Comparison of ENCODE assay signal across 9 cellular contexts in the genomic region with DNA sequence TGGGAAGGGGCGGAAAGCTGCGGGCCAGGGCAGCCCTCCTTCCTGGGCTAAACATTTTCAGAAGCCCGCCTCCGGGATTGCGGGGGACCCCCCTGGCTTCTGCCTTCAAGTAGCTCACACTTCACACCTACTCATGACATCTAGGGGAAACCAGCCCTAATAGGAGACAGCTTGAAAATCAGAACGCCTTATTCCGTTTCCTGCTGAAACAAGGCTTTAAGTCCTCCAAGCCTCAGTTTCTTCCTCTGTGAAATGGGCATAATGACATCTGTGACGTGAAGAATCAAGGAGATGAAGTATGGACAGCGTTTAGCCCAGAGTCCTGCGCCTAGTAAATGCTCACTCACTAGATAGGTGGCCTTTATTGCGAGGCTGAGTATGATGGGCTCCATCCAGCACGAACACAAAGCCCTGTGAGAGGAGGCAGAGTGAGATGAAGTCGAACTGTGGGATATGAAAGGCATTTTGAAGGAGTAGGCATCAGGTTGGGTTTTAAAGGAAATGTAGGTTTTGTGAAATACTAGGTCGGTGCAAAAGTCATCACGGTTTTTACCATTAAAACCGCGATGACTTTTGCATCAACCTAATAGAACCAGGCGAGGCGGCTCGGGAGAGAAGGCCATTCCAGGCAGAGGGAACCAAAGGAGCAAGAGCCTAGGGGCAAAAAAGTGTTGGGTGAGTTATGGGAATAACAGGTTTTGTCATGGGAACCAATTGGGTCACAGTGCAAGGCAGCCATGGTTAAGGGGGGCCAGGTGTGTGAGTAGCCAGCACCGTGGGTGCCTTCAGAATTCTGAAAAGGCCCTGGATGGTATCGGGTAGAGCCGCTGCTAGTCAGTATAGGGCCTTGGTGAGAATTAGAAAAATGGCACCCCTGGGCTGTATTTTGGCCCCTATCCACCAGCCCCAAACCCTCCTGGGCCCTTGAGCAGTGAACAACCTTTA. TPM values are rescaled to one million over a fixed set of nuclear protein-coding genes. Genes with fewer than 3 reads are reported as not detected.
DNase-seq lines count a peak whose midpoint lies in the region; ATAC-seq and TF ChIP-seq lines count a peak whose summit lies in the region.
"Had no signal": no experiment of that assay in that cellular context is flagged by ENCODE, and none has a peak within 500 bp of the region (broad histone marks: within the 10 kb centered on the region; RNA-seq: fewer than 3 reads in every experiment).

No MANE protein-coding gene starts in this region.

- H3K18ac ChIP-seq in mesenchymal stem cell (ENCODE audit: low read depth in 1 of 2, low read length in 2 of 2): peak overlapping the region; percentile 88 to 96

- no peak overlapping the region for H3K23ac ChIP-seq in mesenchymal stem cell (ENCODE audit: low read length in 2 of 2)

- peak overlapping the region; percentile 1 for H2AK5ac ChIP-seq in mesenchymal stem cell (ENCODE audit: low read length, severe bottlenecking)

- peaks cover 8% of the 10 kb centered on the region for H3K79me1 ChIP-seq in mesenchymal stem cell (replicated peaks; ENCODE audit: low read length, poor library complexity, severe bottlenecking)

- 73% methylated on average over 21 of the region's 23 CpGs for WGBS in mesenchymal stem cell
- 68 to 70% methylated on average over 23 of the region's 23 CpGs for WGBS in aorta, 2 donors

- peak overlapping the region; percentile 96 for H2BK5ac ChIP-seq in mesenchymal stem cell (ENCODE audit: low read depth, low read length, poor library complexity, severe bottlenecking)

- H3K27ac ChIP-seq in right atrium auricular region (peak overlapping the region; percentile 92 to 95), mesenchymal stem cell (ENCODE audit: low read length, poor library complexity, severe bottlenecking) (peak overlapping the region; percentile 63), aorta (ENCODE audit: low read depth in 1 of 2, low read length in 2 of 2) (peak overlapping the region in 1 of 2 donors; percentile 46)

- H4K8ac ChIP-seq in mesenchymal stem cell (ENCODE audit: low read length): peak overlapping the region; percentile 98

- DNase-seq in right atrium auricular region (ENCODE audit: low spot score) (no peak), cardiac septum (ENCODE audit: low spot score) (no peak), astrocyte of the spinal cord (ENCODE audit: low read depth, low spot score) (no peak), mesenchymal stem cell (no peak), aorta (no peak), NCI-H1436 (lab: John Stamatoyannopoulos, UW) (no peak), 8988T (no peak)

- H3K27me3 ChIP-seq in right atrium auricular region (no peaks in the 10 kb centered on the region), mesenchymal stem cell (ENCODE audit: control insufficient read depth in 1 of 2, insufficient read depth in 1 of 2, low read length in 2 of 2) (no peaks in the 10 kb centered on the region), aorta (ENCODE audit: control insufficient read depth in 1 of 2, insufficient read depth in 2 of 2, low read length in 1 of 2) (no peaks in the 10 kb centered on the region)

- ATAC-seq in aorta (ENCODE audit: low FRiP score): no peak
- ATAC-seq in HG03108 (IDR thresholded peaks at IDR 0.05; ENCODE audit: unreplicated experiment): no peak

- peak overlapping the region; percentile 99 for H3K9ac ChIP-seq in mesenchymal stem cell (ENCODE audit: low read length)

- peak overlapping the region in 1 of 2 experiments; percentile 64 for H2BK12ac ChIP-seq in mesenchymal stem cell (ENCODE audit: low read length in 2 of 2)

- H3K4me2 ChIP-seq in mesenchymal stem cell (ENCODE audit: low read length, poor library complexity, severe bottlenecking): peak overlapping the region; percentile 87

- H3K36me3 ChIP-seq in right atrium auricular region (no peaks in the 10 kb centered on the region), mesenchymal stem cell (ENCODE audit: control insufficient read depth in 1 of 2, insufficient read depth in 2 of 2, low read depth in 1 of 2, low read length in 2 of 2) (no peaks in the 10 kb centered on the region), aorta (ENCODE audit: control insufficient read depth in 1 of 2, insufficient read depth in 2 of 2, low read length in 1 of 2) (no peaks in the 10 kb centered on the region)

- peak overlapping the region in 1 of 2 experiments; percentile 100 for H3K4ac ChIP-seq in mesenchymal stem cell (ENCODE audit: low read depth in 1 of 2, low read length in 2 of 2)

- H3K4me1 ChIP-seq in right atrium auricular region (peaks cover 0 to 32% of the 10 kb centered on the region in 2 donors), mesenchymal stem cell (ENCODE audit: control insufficient read depth, insufficient read depth, low read depth, low read length) (peaks cover 11% of the 10 kb centered on the region), aorta (ENCODE audit: control insufficient read depth in 1 of 2, insufficient read depth in 2 of 2, low read length in 2 of 2) (no peaks in the 10 kb centered on the region)

- no peak for TF ChIP-seq CTCF in right atrium auricular region (IDR thresholded peaks at IDR 0.05)
- TF ChIP-seq CTCF in astrocyte of the spinal cord (IDR thresholded peaks at IDR 0.05; ENCODE audit: low read depth, low read length): no peak

- in situ Hi-C loops in astrocyte of the spinal cord (cut with HindIII; ENCODE audit: low sequenced_read_pairs): no loop called here

- H3K9me3 ChIP-seq in right atrium auricular region (no peaks in the 10 kb centered on the region), mesenchymal stem cell (ENCODE audit: control insufficient read depth, low read length) (no peaks in the 10 kb centered on the region), aorta (ENCODE audit: control insufficient read depth, low read length) (no peaks in the 10 kb centered on the region)

- peak overlapping the region; percentile 97 for H2AFZ ChIP-seq in mesenchymal stem cell (ENCODE audit: low read depth, low read length)

- peak overlapping the region; percentile 86 for H4K91ac ChIP-seq in mesenchymal stem cell (ENCODE audit: low read length)

- H2BK15ac ChIP-seq in mesenchymal stem cell (ENCODE audit: low read depth, poor library complexity, severe bottlenecking): peak overlapping the region; percentile 39

- intact Hi-C loops in cardiac septum (cut with DNase I): no loop called here
- intact Hi-C loops in aorta (cut with DNase I): no loop called here

- peak overlapping the region; percentile 45 for H2BK120ac ChIP-seq in mesenchymal stem cell (ENCODE audit: low read depth, low read length)

- H3K4me3 ChIP-seq in right atrium auricular region (peak overlapping the region; percentile 92 to 98), astrocyte of the spinal cord (ENCODE audit: low read depth, low read length) (peak overlapping the region; percentile 98), mesenchymal stem cell (ENCODE audit: insufficient read depth in 1 of 2, low read depth in 1 of 2, low read length in 2 of 2) (peak overlapping the region; percentile 69 to 78), aorta (ENCODE audit: low read length in 2 of 2) (peak overlapping the region; percentile 19 to 61)

- H3K14ac ChIP-seq in mesenchymal stem cell (ENCODE audit: low read length in 2 of 2): no peak overlapping the region

RNA-seq across cellular contexts. Expression of gene TSC1, which starts 1.0 kb away (rescaled TPM):
- total RNA-seq in right atrium auricular region (10 to 100 TPM; 27.6 to 36.4 TPM), cardiac septum (52.7 TPM), aorta (10 to 100 TPM; 37.4 to 61.3 TPM)
- polyA plus RNA-seq in mesenchymal stem cell (2013, experiment 1 of 2): 25.9 TPM
- 23.9 TPM for polyA plus RNA-seq in mesenchymal stem cell (2013, experiment 2 of 2)
- 10 to 100 TPM in 1 of 2 donors, 1 to 10 TPM in 1; 8.9 to 22.9 TPM for polyA plus RNA-seq in aorta

RNA-seq across cellular contexts. Expression of gene GFI1B, which starts 33.0 kb away (rescaled TPM):
- total RNA-seq in right atrium auricular region (under 1 TPM in 1 of 2 donors, not detected in 1; 0.35 TPM), cardiac septum (not detected), aorta (not detected)
- polyA plus RNA-seq in mesenchymal stem cell (2013, experiment 1 of 2): not detected
- polyA plus RNA-seq in mesenchymal stem cell (2013, experiment 2 of 2): 0.10 TPM
- not detected for polyA plus RNA-seq in aorta
- total RNA-seq: glomerular endothelial cell had no signal

Comparison
In these comparisons a context has a peak if more than half of its experiments do, and no peak if none do; other contexts are left out.
1. H3K4me3 ChIP-seq: peak in every context shown above with its lines; median percentile 98 in astrocyte of the spinal cord; 95 in right atrium auricular region; 74 in mesenchymal stem cell; 40 in aorta.